ENCODE assay signal across 7 cellular contexts in the genomic region with DNA sequence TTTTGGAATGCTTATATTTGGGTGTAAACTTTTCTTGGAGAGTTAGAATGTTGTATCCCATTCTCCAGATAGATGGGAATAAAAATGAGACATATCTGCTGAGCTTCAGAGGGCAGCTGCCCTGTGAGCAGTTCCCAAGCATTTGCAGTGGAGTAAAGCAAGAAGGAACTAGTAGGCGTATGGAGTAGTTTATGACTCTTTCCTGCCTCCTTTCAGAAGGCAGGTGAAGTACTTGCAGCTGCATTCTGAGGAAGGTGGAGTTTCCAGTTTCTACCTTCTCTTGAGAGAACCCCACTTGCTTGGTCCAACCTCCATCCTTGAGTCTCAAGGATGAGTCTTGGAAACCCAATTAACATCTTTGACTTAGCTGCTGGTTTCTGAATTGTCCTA.
"Had no signal": no experiment of that assay in that cellular context is flagged by ENCODE, and none has a peak within 500 bp of the region (broad histone marks: within the 10 kb centered on the region; RNA-seq: fewer than 3 reads in every experiment).

No MANE protein-coding gene starts in this region.

- H3K9ac ChIP-seq: GM23248 had no signal

- H3K4me3 Mint-ChIP-seq: H9 had no signal

- H3K27ac ChIP-seq: GM23248 had no signal

- H3K27ac Mint-ChIP-seq: H9 had no signal

- H3K9me3 Mint-ChIP-seq: H9 had no signal

- H3K4me3 ChIP-seq: GM23248 had no signal

- DNase-seq: GM23248, GOT3, H9, HCEC 1CT, IMR-90 had no signal

- H3K4me1 Mint-ChIP-seq: H9 had no signal

- H2AFZ ChIP-seq: GM23248 had no signal

- FAIRE-seq: H54, HTR-8/SVneo had no signal
